Comparison of ENCODE assay signal across 18 cellular contexts in genomic region chr3:169760479-169760878, GRCh38. TPM values are rescaled to one million over a fixed set of nuclear protein-coding genes. Genes with fewer than 3 reads are reported as not detected.
DNase-seq lines count a peak whose midpoint lies in the region; ATAC-seq, FAIRE-seq and TF ChIP-seq lines count a peak whose summit lies in the region.
"Had no signal": no experiment of that assay in that cellular context is flagged by ENCODE, and none has a peak within 500 bp of the region (broad histone marks: within the 10 kb centered on the region; RNA-seq: fewer than 3 reads in every experiment).

No MANE protein-coding gene starts in this region.

- no peaks in the 10 kb centered on the region for H3K9me3 ChIP-seq in HepG2 (ENCODE audit: low read length)
- no peaks in the 10 kb centered on the region for H3K9me3 ChIP-seq in right lobe of liver
- no peaks in the 10 kb centered on the region for H3K9me3 ChIP-seq in PC-3 (ENCODE audit: low read length)
- H3K9me3 ChIP-seq in tibial nerve: no peaks in the 10 kb centered on the region
- H3K9me3 ChIP-seq: gastroesophageal sphincter had no signal

- H3K9ac ChIP-seq in HepG2 (ENCODE audit: insufficient read depth, low read depth, low read length) (no peak overlapping the region), PC-3 (ENCODE audit: low read length) (no peak overlapping the region)

- peaks cover 13% of the 10 kb centered on the region; the same call in 2 of the 3 replicates for H3K9me3 Mint-ChIP-seq in GM23338
- H3K9me3 Mint-ChIP-seq: activated T-helper 2 cell treated with anti-CD3 and anti-CD28 coated beads, Interferon-gamma antibody, Interleukin-2, Interleukin-4, amounts not matched to agents 10 μg/mL and 5 μg/mL and 100 μg/mL, durations not matched to agents 14 hours and 24 hours and 36 hours had no signal

- no peak overlapping the region for H3K27ac ChIP-seq in HepG2 (ENCODE audit: extremely low read length, insufficient read depth, low read length)
- H3K27ac ChIP-seq in right lobe of liver: no peak overlapping the region
- peak overlapping the region; percentile 55; the same call in 1 of the 2 replicates for H3K27ac ChIP-seq in PC-3 (ENCODE audit: low read length)
- peak overlapping the region; percentile 90 for H3K27ac ChIP-seq in epithelial cell of prostate
- no peak overlapping the region for H3K27ac ChIP-seq in GM23338 (ENCODE audit: low read depth)
- H3K27ac ChIP-seq in tibial nerve: no peak overlapping the region
- H3K27ac ChIP-seq: gastroesophageal sphincter, SK-N-MC had no signal

- H3K4me1 Mint-ChIP-seq in GM23338: peaks cover 8% of the 10 kb centered on the region

- H3K27me3 Mint-ChIP-seq in GM23338 (ENCODE audit: insufficient read depth, low read depth, poor library complexity): peaks cover 8% of the 10 kb centered on the region

- TF ChIP-seq EP300 in HepG2 (IDR thresholded peaks at IDR 0.05; ENCODE audit: low read depth in 2 of 2, low read length in 2 of 2) (no peak), HepG2 (CRISPR knock-in tag; IDR thresholded peaks at IDR 0.05; ENCODE audit: borderline replicate concordance) (no peak), tibial nerve (IDR thresholded peaks at IDR 0.05) (no peak)

- TF ChIP-seq POLR2A in HepG2 (IDR thresholded peaks at IDR 0.05; ENCODE audit: insufficient read depth in 1 of 2, low read depth in 2 of 2, low read length in 2 of 2): no peak
- TF ChIP-seq POLR2A in right lobe of liver (IDR thresholded peaks at IDR 0.05): no peak
- TF ChIP-seq POLR2A in tibial nerve (IDR thresholded peaks at IDR 0.05): no peak

- TF ChIP-seq CTCF in HepG2 (CRISPR knock-in tag; IDR thresholded peaks at IDR 0.05) (no peak), right lobe of liver (IDR thresholded peaks at IDR 0.05) (no peak), PC-3 (conservative IDR thresholded peaks at IDR 0.05; ENCODE audit: low read depth, low read length) (no peak), GM23338 (conservative IDR thresholded peaks at IDR 0.05; ENCODE audit: low read depth in 2 of 2) (no peak), tibial nerve (IDR thresholded peaks at IDR 0.05) (no peak)

- H3K4me2 ChIP-seq in HepG2 (ENCODE audit: low read depth, low read length) (no peak overlapping the region), PC-3 (ENCODE audit: low read length) (no peak overlapping the region), GM23338 (no peak overlapping the region)

- no TSS peak for BruUV-seq in HepG2 (replicated peaks; lab: Mats Ljungman, UMichigan)
- BruUV-seq in PC-3 (replicated peaks; lab: Mats Ljungman, UMichigan): no TSS peak

- H3K79me2 ChIP-seq in HepG2 (ENCODE audit: insufficient read depth, low read length) (no peaks in the 10 kb centered on the region), PC-3 (ENCODE audit: low read length) (no peaks in the 10 kb centered on the region), GM23338 (replicated peaks; ENCODE audit: insufficient read depth) (no peaks in the 10 kb centered on the region)

- H3K4me1 ChIP-seq in HepG2 (ENCODE audit: insufficient read depth, low read length): peaks cover under 1% of the 10 kb centered on the region; the same call in 1 of the 2 replicates
- H3K4me1 ChIP-seq in right lobe of liver: no peaks in the 10 kb centered on the region
- peaks cover 23% of the 10 kb centered on the region for H3K4me1 ChIP-seq in PC-3 (ENCODE audit: insufficient read depth, low read length)
- H3K4me1 ChIP-seq in GM23338 (ENCODE audit: insufficient read depth): 0 out of 2 replicates have a peak, but pooled peaks cover 3% of the 10 kb centered on the region
- H3K4me1 ChIP-seq in tibial nerve: peaks cover 0 to 19% (median 3%) of the 10 kb centered on the region in 4 donors

- DNase-seq in HepG2 (ENCODE audit: low spot score) (no peak), right lobe of liver (no peak), PC-3 (peak; percentile 43), epithelial cell of prostate (ENCODE audit: low read depth, low spot score) (no peak), urothelium cell line (ENCODE audit: low spot score) (peak; percentile 41), GM23338 (ENCODE audit: low spot score) (no peak), SIG-M5 treated with dmso at 0.1 percent for 504 hours (lab: John Stamatoyannopoulos, UW; ENCODE audit: unreplicated experiment) (no peak), tibial nerve (ENCODE audit: low spot score in 2 of 2) (no peak)
- DNase-seq: activated CD8-positive, alpha-beta memory T cell treated with anti-CD3 and anti-CD28 coated beads for 24 hours; anterior cingulate cortex; Calu3; NCI-H1105 treated with DMSO at 0.1 percent for 48 hours; stimulated activated CD4-positive, alpha-beta T cell treated with anti-CD3 and anti-CD28 coated beads, Interleukin-12 subunit alpha, Interleukin-12 subunit beta, amount 100 ng/mL, for 4 hours had no signal

- peaks cover 9% of the 10 kb centered on the region for H3K36me3 Mint-ChIP-seq in GM23338 (ENCODE audit: low read depth)

- no peak for ATAC-seq in HepG2
- no peak for ATAC-seq in right lobe of liver
- ATAC-seq in PC-3: no peak
- ATAC-seq in GM23338: no peak
- ATAC-seq: gastroesophageal sphincter had no signal

- intact Hi-C loops in HepG2 (cut with micrococcal nuclease; ENCODE audit: unreplicated experiment) (loop anchor here (5.0 to 10.0 kb wide), 3 partner anchors 98 to 264 kb away; partner anchors contain the start of gene MECOM), right lobe of liver (cut with DNase I) (no loop called here), PC-3 (cut with micrococcal nuclease) (loop anchor here (5.0 to 10.0 kb wide), 2 partner anchors 102 to 1054 kb away; no protein-coding TSS in a partner anchor)

- H3K4me3 ChIP-seq in HepG2 (replicated peaks in 1 of 3; ENCODE audit: insufficient read depth in 1 of 3, low read depth in 2 of 3, low read length in 3 of 3) (no peak overlapping the region), right lobe of liver (no peak overlapping the region), PC-3 (ENCODE audit: low read length) (no peak overlapping the region), GM23338 (no peak overlapping the region), tibial nerve (no peak overlapping the region)
- H3K4me3 ChIP-seq: gastroesophageal sphincter, SK-N-MC had no signal

- no peak for FAIRE-seq in HepG2 (lab: Jason Lieb, UNC)
- no peak for FAIRE-seq in urothelium cell line (lab: Jason Lieb, UNC)

- H2AFZ ChIP-seq in HepG2 (ENCODE audit: low read length): no peak overlapping the region
- H2AFZ ChIP-seq in PC-3 (ENCODE audit: low read length): no peak overlapping the region
- no peak overlapping the region for H2AFZ ChIP-seq in GM23338

- POLR2A ChIA-PET in HepG2 (lab: Yijun Ruan, JAX): no interaction called here
- POLR2A ChIA-PET in PC-3 (lab: Charles Lee; ENCODE audit: unreplicated experiment): no interaction called here

- 0 out of 5 replicates have a peak, but pooled peaks cover 0 to 4% of the 10 kb centered on the region in 2 experiments for H3K27me3 ChIP-seq in HepG2 (ENCODE audit: control insufficient read depth in 1 of 2, insufficient read depth in 2 of 2, low read length in 2 of 2)
- no peaks in the 10 kb centered on the region for H3K27me3 ChIP-seq in right lobe of liver
- H3K27me3 ChIP-seq in PC-3 (ENCODE audit: low read length): no peaks in the 10 kb centered on the region
- H3K27me3 ChIP-seq in GM23338 (ENCODE audit: insufficient read depth): no peaks in the 10 kb centered on the region
- no peaks in the 10 kb centered on the region for H3K27me3 ChIP-seq in tibial nerve
- H3K27me3 ChIP-seq: gastroesophageal sphincter had no signal

- in situ Hi-C loops in HepG2 (cut with HindIII; ENCODE audit: extremely low pct_ligation_motif_present, low pct_unique_long_range_greater_than_20kb): no loop called here

- CTCF ChIA-PET in HepG2 (lab: Yijun Ruan, JAX; ENCODE audit: low intra/inter-chr PET ratio, low total read pairs) (no interaction called here), PC-3 (lab: Charles Lee) (no interaction called here)

- H3K9me2 ChIP-seq in PC-3 (replicated peaks; ENCODE audit: low read length) (no peaks in the 10 kb centered on the region), GM23338 (ENCODE audit: insufficient read depth) (no peaks in the 10 kb centered on the region)

- 0% methylated on average over 2 of the region's 4 CpGs for WGBS in HepG2 (ENCODE audit: low lambda C conversion rate)
- WGBS in right lobe of liver (ENCODE audit: insufficient coverage, low coverage, low lambda C conversion rate, missing lambda C conversion rate): 68% methylated on average over 3 of the region's 4 CpGs
- 59 to 62% methylated on average over 4 of the region's 4 CpGs for WGBS in tibial nerve, 2 donors

- H3K4me3 Mint-ChIP-seq in GM23338: no peak overlapping the region

- H3K36me3 ChIP-seq in HepG2 (replicated peaks in 1 of 2; ENCODE audit: control insufficient read depth in 1 of 2, insufficient read depth in 2 of 2, low read length in 2 of 2) (no peaks in the 10 kb centered on the region), right lobe of liver (no peaks in the 10 kb centered on the region), PC-3 (ENCODE audit: low read depth, low read length) (no peaks in the 10 kb centered on the region), GM23338 (ENCODE audit: insufficient read depth) (no peaks in the 10 kb centered on the region), tibial nerve (no peaks in the 10 kb centered on the region)
- H3K36me3 ChIP-seq: gastroesophageal sphincter had no signal

- H3K27ac Mint-ChIP-seq in GM23338: no peak overlapping the region
- H3K27ac Mint-ChIP-seq: activated T-helper 2 cell treated with anti-CD3 and anti-CD28 coated beads, Interferon-gamma antibody, Interleukin-2, Interleukin-4, amounts not matched to agents 10 μg/mL and 5 μg/mL and 100 μg/mL, durations not matched to agents 14 hours and 24 hours and 36 hours had no signal

- H4K20me1 ChIP-seq in HepG2 (ENCODE audit: insufficient read depth, low read length) (no peaks in the 10 kb centered on the region), PC-3 (ENCODE audit: low read length) (no peaks in the 10 kb centered on the region), GM23338 (replicated peaks; ENCODE audit: insufficient read depth) (no peaks in the 10 kb centered on the region)

- no peaks in the 10 kb centered on the region for H3F3A ChIP-seq in PC-3 (ENCODE audit: low read length, unreplicated experiment)
- no peaks in the 10 kb centered on the region; the same call in 1 of the 2 replicates for H3F3A ChIP-seq in GM23338 (replicated peaks; ENCODE audit: low read depth)

- no peak for TF ChIP-seq RAD21 in HepG2 (CRISPR knock-in tag; IDR thresholded peaks at IDR 0.05)

RNA-seq across cellular contexts. Expression of gene TERC, which starts 4.4 kb away (rescaled TPM):
- total RNA-seq in HepG2 (2016; rRNA removed; fragmentation: Illumina TruSeq; extraction: Trizol): 8.4 and 74.6 TPM in 2 replicates
- total RNA-seq in HepG2 (2016; cell fraction: cytosol; rRNA removed; fragmentation: Illumina TruSeq; extraction: Trizol; ENCODE audit: low read depth): 1,250 and 1,324 TPM in 2 replicates
- 7.8 and 74.2 TPM in 2 replicates for total RNA-seq in HepG2 (2016; cell fraction: insoluble cytoplasmic fraction; rRNA removed; fragmentation: Illumina TruSeq; extraction: Trizol)
- 139 and 180 TPM in 2 replicates for total RNA-seq in HepG2 (2016; cell fraction: membrane; rRNA removed; fragmentation: Illumina TruSeq; extraction: Trizol)
- 220 and 224 TPM in 2 replicates for total RNA-seq in HepG2 (2016; cell fraction: nucleus; rRNA removed; fragmentation: Illumina TruSeq; extraction: Trizol)
- 1.3 and 2.9 TPM in 2 replicates for polyA plus RNA-seq in HepG2 (2011; rRNA removed)
- polyA plus RNA-seq in HepG2 (2011; cell fraction: cytosol; rRNA removed): 0.36 and 3.5 TPM in 2 replicates
- 54.4 and 69.0 TPM in 2 replicates for polyA plus RNA-seq in HepG2 (2011; cell fraction: nucleus; rRNA removed)
- 0.50 TPM in 1 of 2 replicates, not detected in the other for polyA plus RNA-seq in HepG2 (2012)
- polyA plus RNA-seq in HepG2 (2016; cell fraction: cytosol; fragmentation: Illumina TruSeq; extraction: Trizol; ENCODE audit: low read depth): 2.4 and 2.5 TPM in 2 replicates
- not detected in 2 replicates for polyA plus RNA-seq in HepG2 (2016; cell fraction: insoluble cytoplasmic fraction; fragmentation: Illumina TruSeq; extraction: Trizol; ENCODE audit: low read depth)
- not detected in 2 replicates for polyA plus RNA-seq in HepG2 (2016; cell fraction: membrane; fragmentation: Illumina TruSeq; extraction: Trizol; ENCODE audit: low read depth)
- polyA plus RNA-seq in HepG2 (2016; cell fraction: nucleus; fragmentation: Illumina TruSeq; extraction: Trizol; ENCODE audit: insufficient read depth, low read depth): 1.3 TPM in 1 of 2 replicates, not detected in the other
- polyA minus RNA-seq in HepG2 (2011; rRNA and poly(A)+ RNA removed; ENCODE audit: low replicate concordance): 114 and 221 TPM in 2 replicates
- 95.9 and 129 TPM in 2 replicates for polyA minus RNA-seq in HepG2 (2011; cell fraction: cytosol; rRNA and poly(A)+ RNA removed)
- polyA minus RNA-seq in HepG2 (2011; cell fraction: nucleus; rRNA and poly(A)+ RNA removed): 257 and 332 TPM in 2 replicates
- 100 to 1,000 TPM in 2 of 6 experiments, 1 to 10 TPM in 1, not detected in 3; 1.5 to 127 (median 119) TPM for total RNA-seq in right lobe of liver
- 544 and 737 TPM in 2 replicates for total RNA-seq in PC-3 (2014; rRNA removed)
- 206 and 432 TPM in 2 replicates for total RNA-seq in GM23338 (2014; rRNA removed; shearing (Covaris generic))
- polyA plus RNA-seq in GM23338 (2016; fragmentation: Nextera tagmentation; extraction: Ambion mirVana): 1.7 and 2.4 TPM in 2 replicates
- 100 to 1,000 TPM; 110 to 241 (median 179) TPM for total RNA-seq in tibial nerve
- polyA plus RNA-seq: AG04450 had no signal

RNA-seq across cellular contexts. Expression of gene ACTRT3, which starts 8.9 kb away (rescaled TPM):
- 0.97 and 1.1 TPM in 2 replicates for total RNA-seq in HepG2 (2016; rRNA removed; fragmentation: Illumina TruSeq; extraction: Trizol)
- total RNA-seq in HepG2 (2016; cell fraction: cytosol; rRNA removed; fragmentation: Illumina TruSeq; extraction: Trizol; ENCODE audit: low read depth): 0.18 TPM in 1 of 2 replicates, not detected in the other
- 1.0 and 1.5 TPM in 2 replicates for total RNA-seq in HepG2 (2016; cell fraction: insoluble cytoplasmic fraction; rRNA removed; fragmentation: Illumina TruSeq; extraction: Trizol)
- 0.80 and 0.90 TPM in 2 replicates for total RNA-seq in HepG2 (2016; cell fraction: membrane; rRNA removed; fragmentation: Illumina TruSeq; extraction: Trizol)
- total RNA-seq in HepG2 (2016; cell fraction: nucleus; rRNA removed; fragmentation: Illumina TruSeq; extraction: Trizol): 0.88 and 1.0 TPM in 2 replicates
- polyA plus RNA-seq in HepG2 (2011; rRNA removed): 0.42 and 0.47 TPM in 2 replicates
- polyA plus RNA-seq in HepG2 (2011; cell fraction: cytosol; rRNA removed): 0.24 and 0.41 TPM in 2 replicates
- 0.32 and 0.35 TPM in 2 replicates for polyA plus RNA-seq in HepG2 (2011; cell fraction: nucleus; rRNA removed)
- polyA plus RNA-seq in HepG2 (2012): 0.44 and 0.47 TPM in 2 replicates
- polyA plus RNA-seq in HepG2 (2016; cell fraction: cytosol; fragmentation: Illumina TruSeq; extraction: Trizol; ENCODE audit: low read depth): 0.10 and 0.23 TPM in 2 replicates
- polyA plus RNA-seq in HepG2 (2016; cell fraction: insoluble cytoplasmic fraction; fragmentation: Illumina TruSeq; extraction: Trizol; ENCODE audit: low read depth): 1.4 and 1.7 TPM in 2 replicates
- 0.24 and 0.34 TPM in 2 replicates for polyA plus RNA-seq in HepG2 (2016; cell fraction: membrane; fragmentation: Illumina TruSeq; extraction: Trizol; ENCODE audit: low read depth)
- 0.53 and 0.83 TPM in 2 replicates for polyA plus RNA-seq in HepG2 (2016; cell fraction: nucleus; fragmentation: Illumina TruSeq; extraction: Trizol; ENCODE audit: insufficient read depth, low read depth)
- 2.0 and 4.0 TPM in 2 replicates for polyA minus RNA-seq in HepG2 (2011; rRNA and poly(A)+ RNA removed; ENCODE audit: low replicate concordance)
- 0.40 TPM in 1 of 2 replicates, not detected in the other for polyA minus RNA-seq in HepG2 (2011; cell fraction: cytosol; rRNA and poly(A)+ RNA removed)
- polyA minus RNA-seq in HepG2 (2011; cell fraction: nucleus; rRNA and poly(A)+ RNA removed): 0.77 and 1.2 TPM in 2 replicates
- total RNA-seq in right lobe of liver: 1 to 10 TPM; 1.1 to 2.3 (median 1.6) TPM
- 2.6 and 4.1 TPM in 2 replicates for total RNA-seq in PC-3 (2014; rRNA removed)
- total RNA-seq in GM23338 (2014; rRNA removed; shearing (Covaris generic)): 5.2 and 6.4 TPM in 2 replicates
- 2.0 and 2.9 TPM in 2 replicates for polyA plus RNA-seq in GM23338 (2016; fragmentation: Nextera tagmentation; extraction: Ambion mirVana)
- total RNA-seq in tibial nerve: 1 to 10 TPM in 3 of 4 donors, under 1 TPM in 1; 0.78 to 3.9 (median 2.5) TPM

RNA-seq across cellular contexts. Expression of gene MYNN, which starts 12.7 kb away (rescaled TPM):
- 17.6 and 23.7 TPM in 2 replicates for total RNA-seq in HepG2 (2016; rRNA removed; fragmentation: Illumina TruSeq; extraction: Trizol)
- 3.2 and 3.3 TPM in 2 replicates for total RNA-seq in HepG2 (2016; cell fraction: cytosol; rRNA removed; fragmentation: Illumina TruSeq; extraction: Trizol; ENCODE audit: low read depth)
- 15.9 and 24.4 TPM in 2 replicates for total RNA-seq in HepG2 (2016; cell fraction: insoluble cytoplasmic fraction; rRNA removed; fragmentation: Illumina TruSeq; extraction: Trizol)
- total RNA-seq in HepG2 (2016; cell fraction: membrane; rRNA removed; fragmentation: Illumina TruSeq; extraction: Trizol): 7.9 and 9.4 TPM in 2 replicates
- 16.4 and 19.9 TPM in 2 replicates for total RNA-seq in HepG2 (2016; cell fraction: nucleus; rRNA removed; fragmentation: Illumina TruSeq; extraction: Trizol)
- polyA plus RNA-seq in HepG2 (2011; rRNA removed): 8.7 and 10.4 TPM in 2 replicates
- polyA plus RNA-seq in HepG2 (2011; cell fraction: cytosol; rRNA removed): 3.4 and 4.8 TPM in 2 replicates
- polyA plus RNA-seq in HepG2 (2011; cell fraction: nucleus; rRNA removed): 7.6 and 7.8 TPM in 2 replicates
- polyA plus RNA-seq in HepG2 (2012): 8.0 and 8.3 TPM in 2 replicates
- polyA plus RNA-seq in HepG2 (2016; cell fraction: cytosol; fragmentation: Illumina TruSeq; extraction: Trizol; ENCODE audit: low read depth): 1.8 TPM in 2 replicates
- 14.0 and 15.4 TPM in 2 replicates for polyA plus RNA-seq in HepG2 (2016; cell fraction: insoluble cytoplasmic fraction; fragmentation: Illumina TruSeq; extraction: Trizol; ENCODE audit: low read depth)
- 3.1 and 3.5 TPM in 2 replicates for polyA plus RNA-seq in HepG2 (2016; cell fraction: membrane; fragmentation: Illumina TruSeq; extraction: Trizol; ENCODE audit: low read depth)
- polyA plus RNA-seq in HepG2 (2016; cell fraction: nucleus; fragmentation: Illumina TruSeq; extraction: Trizol; ENCODE audit: insufficient read depth, low read depth): 18.9 and 19.7 TPM in 2 replicates
- polyA minus RNA-seq in HepG2 (2011; rRNA and poly(A)+ RNA removed; ENCODE audit: low replicate concordance): 5.0 and 6.9 TPM in 2 replicates
- 10.0 and 11.1 TPM in 2 replicates for polyA minus RNA-seq in HepG2 (2011; cell fraction: cytosol; rRNA and poly(A)+ RNA removed)
- 38.5 and 43.5 TPM in 2 replicates for polyA minus RNA-seq in HepG2 (2011; cell fraction: nucleus; rRNA and poly(A)+ RNA removed)
- total RNA-seq in right lobe of liver: 1 to 10 TPM; 5.6 to 6.7 (median 5.9) TPM
- 7.4 and 12.9 TPM in 2 replicates for total RNA-seq in PC-3 (2014; rRNA removed)
- 19.4 and 20.6 TPM in 2 replicates for total RNA-seq in GM23338 (2014; rRNA removed; shearing (Covaris generic))
- 10.8 and 14.2 TPM in 2 replicates for polyA plus RNA-seq in GM23338 (2016; fragmentation: Nextera tagmentation; extraction: Ambion mirVana)
- total RNA-seq in tibial nerve: 10 to 100 TPM; 10.8 to 24.3 (median 16.8) TPM

RNA-seq across cellular contexts. Expression of gene LRRIQ4, which starts 52.2 kb away (rescaled TPM):
- not detected in 2 replicates for total RNA-seq in HepG2 (2016; rRNA removed; fragmentation: Illumina TruSeq; extraction: Trizol)
- total RNA-seq in HepG2 (2016; cell fraction: cytosol; rRNA removed; fragmentation: Illumina TruSeq; extraction: Trizol; ENCODE audit: low read depth): not detected in 2 replicates
- not detected in 2 replicates for total RNA-seq in HepG2 (2016; cell fraction: insoluble cytoplasmic fraction; rRNA removed; fragmentation: Illumina TruSeq; extraction: Trizol)
- not detected in 2 replicates for total RNA-seq in HepG2 (2016; cell fraction: membrane; rRNA removed; fragmentation: Illumina TruSeq; extraction: Trizol)
- total RNA-seq in HepG2 (2016; cell fraction: nucleus; rRNA removed; fragmentation: Illumina TruSeq; extraction: Trizol): not detected in 2 replicates
- polyA plus RNA-seq in HepG2 (2011; rRNA removed): not detected in 2 replicates
- polyA plus RNA-seq in HepG2 (2011; cell fraction: cytosol; rRNA removed): not detected in 2 replicates
- polyA plus RNA-seq in HepG2 (2011; cell fraction: nucleus; rRNA removed): not detected in 2 replicates
- polyA plus RNA-seq in HepG2 (2012): not detected in 2 replicates
- not detected in 2 replicates for polyA plus RNA-seq in HepG2 (2016; cell fraction: cytosol; fragmentation: Illumina TruSeq; extraction: Trizol; ENCODE audit: low read depth)
- not detected in 2 replicates for polyA plus RNA-seq in HepG2 (2016; cell fraction: insoluble cytoplasmic fraction; fragmentation: Illumina TruSeq; extraction: Trizol; ENCODE audit: low read depth)
- not detected in 2 replicates for polyA plus RNA-seq in HepG2 (2016; cell fraction: membrane; fragmentation: Illumina TruSeq; extraction: Trizol; ENCODE audit: low read depth)
- not detected in 2 replicates for polyA plus RNA-seq in HepG2 (2016; cell fraction: nucleus; fragmentation: Illumina TruSeq; extraction: Trizol; ENCODE audit: insufficient read depth, low read depth)
- polyA minus RNA-seq in HepG2 (2011; rRNA and poly(A)+ RNA removed; ENCODE audit: low replicate concordance): not detected in 2 replicates
- polyA minus RNA-seq in HepG2 (2011; cell fraction: cytosol; rRNA and poly(A)+ RNA removed): not detected in 2 replicates
- not detected in 2 replicates for polyA minus RNA-seq in HepG2 (2011; cell fraction: nucleus; rRNA and poly(A)+ RNA removed)
- total RNA-seq in right lobe of liver: not detected
- 0.52 TPM in 1 of 2 replicates, not detected in the other for total RNA-seq in PC-3 (2014; rRNA removed)
- total RNA-seq in GM23338 (2014; rRNA removed; shearing (Covaris generic)): not detected in 2 replicates
- polyA plus RNA-seq in GM23338 (2016; fragmentation: Nextera tagmentation; extraction: Ambion mirVana): 0.29 TPM in 1 of 2 replicates, not detected in the other
- total RNA-seq in tibial nerve: not detected
- total RNA-seq: Calu3, gastroesophageal sphincter, mesenteric fat pad had no signal
- polyA plus RNA-seq: AG04450 had no signal

RNA-seq across cellular contexts. Expression of gene LRRC34, which starts 52.2 kb away (rescaled TPM):
- total RNA-seq in HepG2 (2016; rRNA removed; fragmentation: Illumina TruSeq; extraction: Trizol): not detected in 2 replicates
- not detected in 2 replicates for total RNA-seq in HepG2 (2016; cell fraction: cytosol; rRNA removed; fragmentation: Illumina TruSeq; extraction: Trizol; ENCODE audit: low read depth)
- total RNA-seq in HepG2 (2016; cell fraction: insoluble cytoplasmic fraction; rRNA removed; fragmentation: Illumina TruSeq; extraction: Trizol): not detected in 2 replicates
- total RNA-seq in HepG2 (2016; cell fraction: membrane; rRNA removed; fragmentation: Illumina TruSeq; extraction: Trizol): not detected in 2 replicates
- total RNA-seq in HepG2 (2016; cell fraction: nucleus; rRNA removed; fragmentation: Illumina TruSeq; extraction: Trizol): not detected in 2 replicates
- polyA plus RNA-seq in HepG2 (2011; rRNA removed): not detected in 2 replicates
- polyA plus RNA-seq in HepG2 (2011; cell fraction: cytosol; rRNA removed): not detected in 2 replicates
- polyA plus RNA-seq in HepG2 (2011; cell fraction: nucleus; rRNA removed): not detected in 2 replicates
- polyA plus RNA-seq in HepG2 (2012): 0.11 TPM in 1 of 2 replicates, not detected in the other
- polyA plus RNA-seq in HepG2 (2016; cell fraction: cytosol; fragmentation: Illumina TruSeq; extraction: Trizol; ENCODE audit: low read depth): not detected in 2 replicates
- not detected in 2 replicates for polyA plus RNA-seq in HepG2 (2016; cell fraction: insoluble cytoplasmic fraction; fragmentation: Illumina TruSeq; extraction: Trizol; ENCODE audit: low read depth)
- not detected in 2 replicates for polyA plus RNA-seq in HepG2 (2016; cell fraction: membrane; fragmentation: Illumina TruSeq; extraction: Trizol; ENCODE audit: low read depth)
- polyA plus RNA-seq in HepG2 (2016; cell fraction: nucleus; fragmentation: Illumina TruSeq; extraction: Trizol; ENCODE audit: insufficient read depth, low read depth): not detected in 2 replicates
- not detected in 2 replicates for polyA minus RNA-seq in HepG2 (2011; rRNA and poly(A)+ RNA removed; ENCODE audit: low replicate concordance)
- polyA minus RNA-seq in HepG2 (2011; cell fraction: cytosol; rRNA and poly(A)+ RNA removed): not detected in 2 replicates
- not detected in 2 replicates for polyA minus RNA-seq in HepG2 (2011; cell fraction: nucleus; rRNA and poly(A)+ RNA removed)
- total RNA-seq in right lobe of liver: 1 to 10 TPM in 1 of 6 experiments, under 1 TPM in 4, not detected in 1; 0.06 to 1.9 (median 0.60) TPM
- 1.8 and 3.8 TPM in 2 replicates for total RNA-seq in PC-3 (2014; rRNA removed)
- 15.7 and 19.6 TPM in 2 replicates for total RNA-seq in GM23338 (2014; rRNA removed; shearing (Covaris generic))
- 9.1 and 12.8 TPM in 2 replicates for polyA plus RNA-seq in GM23338 (2016; fragmentation: Nextera tagmentation; extraction: Ambion mirVana)
- total RNA-seq in tibial nerve: 10 to 100 TPM in 1 of 4 donors, 1 to 10 TPM in 3; 2.5 to 10.3 (median 4.6) TPM
- total RNA-seq: Calu3 had no signal

Comparison
In these comparisons a context has a peak if more than half of its experiments do, and no peak if none do; other contexts are left out.
1. intact Hi-C loops: an anchor here in HepG2 (5.0 to 10.0 kb wide) and PC-3 (5.0 to 10.0 kb wide); none called in right lobe of liver.
2. DNase-seq: peak in PC-3 (single experiment) and urothelium cell line (single experiment); none in HepG2 (single experiment), right lobe of liver (0 of 3), epithelial cell of prostate (single experiment), GM23338 (single experiment), SIG-M5 treated with dmso at 0.1 percent for 504 hours (single experiment) and tibial nerve (0 of 2).
3. H3K27ac ChIP-seq: peak in PC-3 (single experiment) and epithelial cell of prostate (single experiment); none in HepG2 (single experiment), right lobe of liver (0 of 3), GM23338 (single experiment) and tibial nerve (0 of 4).